ENCODE assay signal across 9 cellular contexts in genomic region chr9:134391319-134392231, GRCh38.
DNase-seq lines count a peak whose midpoint lies in the region; ATAC-seq and TF ChIP-seq lines count a peak whose summit lies in the region.
"Had no signal": no experiment of that assay in that cellular context is flagged by ENCODE, and none has a peak within 500 bp of the region (broad histone marks: within the 10 kb centered on the region; RNA-seq: fewer than 3 reads in every experiment).

No MANE protein-coding gene starts in this region.

- H3K36me3 ChIP-seq in heart right ventricle: no peaks in the 10 kb centered on the region
- H3K36me3 ChIP-seq in right atrium auricular region: no peaks in the 10 kb centered on the region
- H3K36me3 ChIP-seq in KMS-11 (ENCODE audit: insufficient read depth): no peaks in the 10 kb centered on the region

- no TSS peak for BruUV-seq in MCF 10A (replicated peaks; lab: Mats Ljungman, UMichigan)

- no peaks in the 10 kb centered on the region for H4K20me1 ChIP-seq in KMS-11 (ENCODE audit: insufficient read depth)

- H3K27ac Mint-ChIP-seq in activated naive CD4-positive, alpha-beta T cell treated with anti-CD3 and anti-CD28 coated beads for 36 hours: peak overlapping the region; percentile 68
- H3K27ac Mint-ChIP-seq in MCF 10A (ENCODE audit: low read depth, unreplicated experiment): no peak overlapping the region

- H3K4me1 ChIP-seq in heart right ventricle (peaks cover 69 to 100% (median 98%) of the 10 kb centered on the region in 9 donors), right atrium auricular region (peaks cover 0 to 96% of the 10 kb centered on the region in 2 donors), KMS-11 (ENCODE audit: low read depth, poor library complexity, severe bottlenecking) (peaks cover 36% of the 10 kb centered on the region)

- peaks cover 51% of the 10 kb centered on the region for H3K79me2 ChIP-seq in KMS-11 (ENCODE audit: insufficient read depth, low read depth)

- peak overlapping the region in 2 of 10 donors; percentile 11 to 23 for H3K4me3 ChIP-seq in heart right ventricle
- no peak overlapping the region for H3K4me3 ChIP-seq in right atrium auricular region
- no peak overlapping the region for H3K4me3 ChIP-seq in KMS-11 (IDR thresholded peaks at IDR 0.05; ENCODE audit: insufficient read depth, low read depth, low read length)

- peaks cover 5% of the 10 kb centered on the region for H3K9me3 Mint-ChIP-seq in activated naive CD4-positive, alpha-beta T cell treated with anti-CD3 and anti-CD28 coated beads for 36 hours
- no peaks in the 10 kb centered on the region for H3K9me3 Mint-ChIP-seq in MCF 10A (ENCODE audit: unreplicated experiment)

- POLR2A ChIA-PET in MCF 10A (lab: Yijun Ruan, JAX): interaction anchor here (0.6 to 1.0 kb wide), 2 partner anchors 12 to 32 kb away, joined by 3 read pairs; no protein-coding TSS in a partner anchor

- peak overlapping the region; percentile 98 for H3K4me2 ChIP-seq in KMS-11

- H3K27me3 Mint-ChIP-seq in activated naive CD4-positive, alpha-beta T cell treated with anti-CD3 and anti-CD28 coated beads for 36 hours (ENCODE audit: low read depth): no peaks in the 10 kb centered on the region
- no peaks in the 10 kb centered on the region for H3K27me3 Mint-ChIP-seq in MCF 10A (ENCODE audit: insufficient read depth, unreplicated experiment)

- intact Hi-C loops in heart right ventricle (cut with DNase I) (no loop called here), MCF 10A (cut with micrococcal nuclease) (no loop called here)
- intact Hi-C loops in activated naive CD4-positive, alpha-beta T cell treated with anti-CD3 and anti-CD28 coated beads for 36 hours (cut with micrococcal nuclease): loop anchor here (1.0 to 10.0 kb wide), 5 partner anchors 16 to 687 kb away; partner anchors contain the start of gene RNU6ATAC

- H2AFZ ChIP-seq in KMS-11 (ENCODE audit: low read depth): peak overlapping the region; percentile 11; the same call in 1 of the 2 replicates

- peak overlapping the region; percentile 56 for H3K4me3 Mint-ChIP-seq in activated naive CD4-positive, alpha-beta T cell treated with anti-CD3 and anti-CD28 coated beads for 36 hours
- no peak overlapping the region for H3K4me3 Mint-ChIP-seq in MCF 10A (ENCODE audit: unreplicated experiment)

- H3K9me3 ChIP-seq in heart right ventricle (no peaks in the 10 kb centered on the region), right atrium auricular region (no peaks in the 10 kb centered on the region)

- 69 to 76% methylated on average over 35 of the region's 35 CpGs for WGBS in heart right ventricle, 2 donors

- CTCF ChIA-PET in activated naive CD4-positive, alpha-beta T cell treated with anti-CD3 and anti-CD28 coated beads for 36 hours (lab: Charles Lee): interaction anchor here (0.8 to 1.8 kb wide), 9 partner anchors 8 to 223 kb away, joined by 3 to 7 read pairs (median 3); no protein-coding TSS in a partner anchor
- CTCF ChIA-PET in MCF 10A (lab: Yijun Ruan, JAX): no interaction called here

- peak in 5 of 8 donors; percentile 9 to 52 (median 30) for ATAC-seq in heart right ventricle

- H3K27ac ChIP-seq in heart right ventricle: peak overlapping the region in 5 of 10 donors; percentile 28 to 81 (median 51)
- no peak overlapping the region for H3K27ac ChIP-seq in right atrium auricular region
- peak overlapping the region; percentile 99 for H3K27ac ChIP-seq in KMS-11
- H3K27ac ChIP-seq: 22Rv1 had no signal

- no peaks in the 10 kb centered on the region for H3K27me3 ChIP-seq in heart right ventricle
- H3K27me3 ChIP-seq in right atrium auricular region: no peaks in the 10 kb centered on the region
- H3K27me3 ChIP-seq in KMS-11 (ENCODE audit: insufficient read depth, low read depth): no peaks in the 10 kb centered on the region

- DNase-seq in heart right ventricle: peak in 1 of 2 donors; percentile 65
- DNase-seq in right atrium auricular region (ENCODE audit: low spot score): no peak
- peak; percentile 87 for DNase-seq in activated naive CD4-positive, alpha-beta T cell treated with anti-CD3 and anti-CD28 coated beads for 36 hours
- peak; percentile 69 to 83 (median 73) for DNase-seq in stimulated activated CD4-positive, alpha-beta T cell treated with anti-CD3 and anti-CD28 coated beads, TNF-alpha, amount 100 ng/mL, for 24 hours (ENCODE audit: low read depth in 3 of 3)
- DNase-seq in NCI-H526 (lab: John Stamatoyannopoulos, UW): no peak
- no peak for DNase-seq in hippocampal formation (lab: John Stamatoyannopoulos, UW)
- no peak for DNase-seq in MCF 10A (ENCODE audit: unreplicated experiment)

- peak overlapping the region; percentile 77 for H3K9ac ChIP-seq in KMS-11

- H3K36me3 Mint-ChIP-seq in activated naive CD4-positive, alpha-beta T cell treated with anti-CD3 and anti-CD28 coated beads for 36 hours (ENCODE audit: low read depth): no peaks in the 10 kb centered on the region
- peaks cover 35% of the 10 kb centered on the region for H3K36me3 Mint-ChIP-seq in MCF 10A (ENCODE audit: insufficient read depth, unreplicated experiment)

- H3K4me1 Mint-ChIP-seq in activated naive CD4-positive, alpha-beta T cell treated with anti-CD3 and anti-CD28 coated beads for 36 hours (ENCODE audit: low read depth): peaks cover 47% of the 10 kb centered on the region
- H3K4me1 Mint-ChIP-seq in MCF 10A (ENCODE audit: insufficient read depth, unreplicated experiment): peaks cover 16% of the 10 kb centered on the region

- TF ChIP-seq CTCF in heart right ventricle (IDR thresholded peaks at IDR 0.05) (no peak), right atrium auricular region (IDR thresholded peaks at IDR 0.05) (no peak), KMS-11 (conservative IDR thresholded peaks at IDR 0.05; ENCODE audit: low read depth, low read length) (0 out of 2 replicates have a peak, but pooled peaks have one; percentile 10), MCF 10A (IDR thresholded peaks at IDR 0.05; ENCODE audit: unreplicated experiment) (no peak)

Comparison
In these comparisons a context has a peak if more than half of its experiments do, and no peak if none do; other contexts are left out.
1. DNase-seq: peak in activated naive CD4-positive, alpha-beta T cell treated with anti-CD3 and anti-CD28 coated beads for 36 hours (single experiment) and stimulated activated CD4-positive, alpha-beta T cell treated with anti-CD3 and anti-CD28 coated beads, TNF-alpha, amount 100 ng/mL, for 24 hours (3 of 3); none in right atrium auricular region (single experiment), NCI-H526 (0 of 2), hippocampal formation (0 of 2) and MCF 10A (single experiment).